ENCODE assay signal across 7 cellular contexts in the genomic region with DNA sequence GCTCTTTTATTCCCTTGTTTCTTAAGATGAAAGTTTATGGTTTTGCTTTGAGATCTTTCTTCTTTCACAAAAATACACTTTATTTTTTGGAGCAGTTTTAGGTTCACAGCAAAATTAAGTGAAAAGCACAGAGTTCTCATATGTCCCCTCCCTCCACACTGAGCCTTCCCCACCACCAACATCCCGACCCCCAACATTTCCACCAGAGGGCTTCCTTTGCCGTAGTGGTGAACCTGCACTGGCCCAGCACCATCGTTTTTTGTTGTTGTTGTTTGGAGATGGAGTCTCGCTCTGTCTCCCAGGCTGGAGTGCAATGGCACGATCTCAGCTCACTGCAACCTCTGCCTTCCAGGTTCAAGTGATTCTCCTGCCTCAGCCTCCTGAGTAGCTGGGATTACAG. TPM values are rescaled to one million over a fixed set of nuclear protein-coding genes. Genes with fewer than 3 reads are reported as not detected.
DNase-seq lines count a peak whose midpoint lies in the region; ATAC-seq and TF ChIP-seq lines count a peak whose summit lies in the region.
"Not testable (repeated sequence)": the region's sequence is repeated elsewhere in the genome, so short reads cannot be mapped to it uniquely, and the experiment has no call there.

No MANE protein-coding gene starts in this region.

- 81% methylated on average over 5 of the region's 5 CpGs; no CpG with 5 or more reads in 1 of the 2 experiments for whole genome bisulfite sequencing in endodermal cell (ENCODE audit: insufficient coverage in 1 of 2, insufficient read length in 1 of 2), 2 experiments
- no CpG with 5 or more reads among the region's 5 CpGs for WGBS in mesendoderm (ENCODE audit: extremely low coverage, insufficient coverage, low lambda C conversion rate)

- H3K79me1 ChIP-seq in mesendoderm (ENCODE audit: low read length) = not testable (repeated sequence)

- not testable (repeated sequence) for H2BK120ac ChIP-seq in mesendoderm (ENCODE audit: low read depth, low read length)

- H3K9ac ChIP-seq in endodermal cell (ENCODE audit: extremely low read depth, low read length, poor library complexity, severe bottlenecking); mesendoderm (ENCODE audit: low read length): not testable (repeated sequence)

- peak overlapping the region; percentile 18 for H3K27ac Mint-ChIP-seq in CD8-positive, alpha-beta T cell
- not testable (repeated sequence) for H3K27ac Mint-ChIP-seq in GM23338; chondrocyte (ENCODE audit: unreplicated experiment); endodermal cell
- H3K27ac Mint-ChIP-seq in T-helper 2 cell treated with Interferon-gamma antibody and Interleukin-4, amounts not matched to agents 5 μg/mL and 100 μg/mL, for 36 hours = peak overlapping the region; percentile 16

- H3K23ac ChIP-seq in mesendoderm (ENCODE audit: low read length) = not testable (repeated sequence)

- H3K36me3 ChIP-seq in CD8-positive, alpha-beta T cell (ENCODE audit: insufficient read depth, low read length); GM23338 (ENCODE audit: insufficient read depth); endodermal cell (ENCODE audit: control insufficient read depth, insufficient read depth, low read length); mesendoderm (ENCODE audit: control insufficient read depth, insufficient read depth, low read length): not testable (repeated sequence)

- H3K9me3 Mint-ChIP-seq in CD8-positive, alpha-beta T cell; GM23338; chondrocyte (ENCODE audit: low read depth); endodermal cell: not testable (repeated sequence)
- H3K9me3 Mint-ChIP-seq in T-helper 2 cell treated with Interferon-gamma antibody and Interleukin-4, amounts not matched to agents 5 μg/mL and 100 μg/mL, for 36 hours = peaks cover 17% of the 10 kb centered on the region

- H3K56ac ChIP-seq in mesendoderm (ENCODE audit: low read length) = not testable (repeated sequence)

- H3K4me1 Mint-ChIP-seq in CD8-positive, alpha-beta T cell (ENCODE audit: low read depth); GM23338; chondrocyte (ENCODE audit: low read depth); endodermal cell: not testable (repeated sequence)
- H3K4me1 Mint-ChIP-seq in T-helper 2 cell treated with Interferon-gamma antibody and Interleukin-4, amounts not matched to agents 5 μg/mL and 100 μg/mL, for 36 hours (ENCODE audit: low read depth) = peaks cover 19% of the 10 kb centered on the region

- not testable (repeated sequence) for H3K4me2 ChIP-seq in GM23338; mesendoderm (ENCODE audit: low read length)

- not testable (repeated sequence) for DNase-seq in CD8-positive, alpha-beta T cell; T-helper 2 cell treated with Interferon-gamma antibody and Interleukin-4, amounts not matched to agents 5 μg/mL and 100 μg/mL, for 36 hours (ENCODE audit: low spot score)
- peak; percentile 59 for DNase-seq in GM23338 (ENCODE audit: low spot score)
- peak; percentile 28 for DNase-seq in chondrocyte (ENCODE audit: low spot score)
- peak; percentile 61 for DNase-seq in endodermal cell
- peak; percentile 59 for DNase-seq in iPS-NIHi11 (ENCODE audit: low spot score)
- DNase-seq in mesendoderm = peak; percentile 48

- not testable (repeated sequence) for H3K4me3 Mint-ChIP-seq in CD8-positive, alpha-beta T cell; GM23338; T-helper 2 cell treated with Interferon-gamma antibody and Interleukin-4, amounts not matched to agents 5 μg/mL and 100 μg/mL, for 36 hours; chondrocyte (ENCODE audit: unreplicated experiment); endodermal cell

- H3K4me1 ChIP-seq in CD8-positive, alpha-beta T cell (ENCODE audit: insufficient read depth, low read length); GM23338 (ENCODE audit: insufficient read depth); endodermal cell (ENCODE audit: control insufficient read depth, insufficient read depth, low read length); mesendoderm (ENCODE audit: control insufficient read depth, low read depth, low read length): not testable (repeated sequence)

- H3K27ac ChIP-seq in CD8-positive, alpha-beta T cell (ENCODE audit: low read depth, low read length); GM23338 (ENCODE audit: low read depth); endodermal cell (ENCODE audit: low read depth, low read length); mesendoderm (ENCODE audit: low read depth, low read length): not testable (repeated sequence)

- peak overlapping the region; percentile 66 for H2AFZ ChIP-seq in GM23338

- CTCF ChIA-PET in CD8-positive, alpha-beta T cell (lab: Charles Lee) = interaction anchor here (1.2 to 1.5 kb wide), 2 partner anchors 95 to 128 kb away, joined by 4 read pairs; no protein-coding TSS in a partner anchor

- not testable (repeated sequence) for ATAC-seq in CD8-positive, alpha-beta T cell
- peak; percentile 91 for ATAC-seq in GM23338

- H3K27me3 Mint-ChIP-seq in CD8-positive, alpha-beta T cell (ENCODE audit: low read depth); GM23338 (ENCODE audit: insufficient read depth, low read depth, poor library complexity); T-helper 2 cell treated with Interferon-gamma antibody and Interleukin-4, amounts not matched to agents 5 μg/mL and 100 μg/mL, for 36 hours (ENCODE audit: low read depth); chondrocyte (ENCODE audit: low read depth); endodermal cell (ENCODE audit: insufficient read depth): not testable (repeated sequence)

- not testable (repeated sequence) for H2BK15ac ChIP-seq in mesendoderm (replicated peaks; ENCODE audit: low read depth)

- H3K36me3 Mint-ChIP-seq in CD8-positive, alpha-beta T cell; GM23338 (ENCODE audit: low read depth); T-helper 2 cell treated with Interferon-gamma antibody and Interleukin-4, amounts not matched to agents 5 μg/mL and 100 μg/mL, for 36 hours (ENCODE audit: low read depth); chondrocyte (ENCODE audit: low read depth); endodermal cell (ENCODE audit: low read depth): not testable (repeated sequence)

- H3K27me3 ChIP-seq in CD8-positive, alpha-beta T cell (ENCODE audit: insufficient read depth, low read length); GM23338 (ENCODE audit: insufficient read depth); endodermal cell (ENCODE audit: control insufficient read depth, insufficient read depth, low read length, poor library complexity, severe bottlenecking); mesendoderm (ENCODE audit: insufficient read depth, low read length, poor library complexity): not testable (repeated sequence)

- H4K5ac ChIP-seq in mesendoderm (ENCODE audit: low read length) = not testable (repeated sequence)

- not testable (repeated sequence) for H3K4ac ChIP-seq in mesendoderm (ENCODE audit: low read depth, low read length)

- POLR2A ChIA-PET in CD8-positive, alpha-beta T cell (lab: Charles Lee) = not testable (repeated sequence)

- H4K20me1 ChIP-seq in GM23338 (replicated peaks; ENCODE audit: insufficient read depth) = not testable (repeated sequence)

- not testable (repeated sequence) for H3K79me2 ChIP-seq in GM23338 (replicated peaks; ENCODE audit: insufficient read depth); mesendoderm (ENCODE audit: control insufficient read depth, insufficient read depth, low read length)

- H3K18ac ChIP-seq in mesendoderm (ENCODE audit: low read length) = not testable (repeated sequence)

- H2BK5ac ChIP-seq in mesendoderm (ENCODE audit: low read length) = not testable (repeated sequence)

- intact Hi-C loops in CD8-positive, alpha-beta T cell (cut with DNase I, micrococcal nuclease) = not testable (repeated sequence)

- H2AK5ac ChIP-seq in mesendoderm (ENCODE audit: low read length) = not testable (repeated sequence)

- not testable (repeated sequence) for H3K4me3 ChIP-seq in CD8-positive, alpha-beta T cell (ENCODE audit: low read depth, low read length); GM23338; endodermal cell (ENCODE audit: low read length); mesendoderm (ENCODE audit: low read length)

- H4K8ac ChIP-seq in mesendoderm (ENCODE audit: low read depth, low read length) = not testable (repeated sequence)

- H3K9me2 ChIP-seq in GM23338 (ENCODE audit: insufficient read depth) = not testable (repeated sequence)

- not testable (repeated sequence) for H3F3A ChIP-seq in GM23338 (replicated peaks; ENCODE audit: low read depth)

- not testable (repeated sequence) for TF ChIP-seq CTCF in CD8-positive, alpha-beta T cell (IDR thresholded peaks at IDR 0.05); chondrocyte (IDR thresholded peaks at IDR 0.05)
- TF ChIP-seq CTCF in GM23338 (conservative IDR thresholded peaks at IDR 0.05; ENCODE audit: low read depth in 2 of 2) (peak; percentile 32 to 67), endodermal cell (conservative IDR thresholded peaks at IDR 0.05) (peak; percentile 60)

- H3K9me3 ChIP-seq in CD8-positive, alpha-beta T cell (ENCODE audit: low read length); endodermal cell (ENCODE audit: control insufficient read depth, low read length): not testable (repeated sequence)

RNA-seq across cellular contexts. Expression of a gene that starts 20.1 kb away (rescaled TPM):
- total RNA-seq in CD8-positive, alpha-beta T cell = 10 to 100 TPM; 34.6 to 37.5 TPM
- 4.4 and 6.1 TPM in 2 replicates for total RNA-seq in GM23338 (2014; rRNA removed; shearing (Covaris generic))
- polyA plus RNA-seq in GM23338 (2016; fragmentation: Nextera tagmentation; extraction: Ambion mirVana) = 1.1 and 2.1 TPM in 2 replicates
- total RNA-seq in chondrocyte (43.5 to 48.1 TPM (median 45.4 TPM) in 3 replicates), endodermal cell (10 to 100 TPM; 44.0 to 74.4 TPM)
- polyA plus RNA-seq in endodermal cell (2013, experiment 1 of 2) = 22.2 TPM
- 21.4 TPM for polyA plus RNA-seq in endodermal cell (2013, experiment 2 of 2)
- 11.7 TPM for polyA plus RNA-seq in mesendoderm (2013, experiment 1 of 2)
- 11.5 TPM for polyA plus RNA-seq in mesendoderm (2013, experiment 2 of 2)

RNA-seq across cellular contexts. Expression of a gene that starts 55.5 kb away (rescaled TPM):
- total RNA-seq in CD8-positive, alpha-beta T cell = 10 to 100 TPM; 26.8 to 26.9 TPM
- 54.6 and 63.5 TPM in 2 replicates for total RNA-seq in GM23338 (2014; rRNA removed; shearing (Covaris generic))
- 33.2 and 36.5 TPM in 2 replicates for polyA plus RNA-seq in GM23338 (2016; fragmentation: Nextera tagmentation; extraction: Ambion mirVana)
- total RNA-seq in chondrocyte = 18.4 to 19.6 TPM (median 19.2 TPM) in 3 replicates
- 10 to 100 TPM; 36.4 to 36.7 TPM for total RNA-seq in endodermal cell
- polyA plus RNA-seq in endodermal cell (2013, experiment 1 of 2) = 29.7 TPM
- polyA plus RNA-seq in endodermal cell (2013, experiment 2 of 2) = 24.5 TPM
- polyA plus RNA-seq in mesendoderm (2013, experiment 1 of 2) = 44.4 TPM
- polyA plus RNA-seq in mesendoderm (2013, experiment 2 of 2) = 46.8 TPM
